In the genomic region with DNA sequence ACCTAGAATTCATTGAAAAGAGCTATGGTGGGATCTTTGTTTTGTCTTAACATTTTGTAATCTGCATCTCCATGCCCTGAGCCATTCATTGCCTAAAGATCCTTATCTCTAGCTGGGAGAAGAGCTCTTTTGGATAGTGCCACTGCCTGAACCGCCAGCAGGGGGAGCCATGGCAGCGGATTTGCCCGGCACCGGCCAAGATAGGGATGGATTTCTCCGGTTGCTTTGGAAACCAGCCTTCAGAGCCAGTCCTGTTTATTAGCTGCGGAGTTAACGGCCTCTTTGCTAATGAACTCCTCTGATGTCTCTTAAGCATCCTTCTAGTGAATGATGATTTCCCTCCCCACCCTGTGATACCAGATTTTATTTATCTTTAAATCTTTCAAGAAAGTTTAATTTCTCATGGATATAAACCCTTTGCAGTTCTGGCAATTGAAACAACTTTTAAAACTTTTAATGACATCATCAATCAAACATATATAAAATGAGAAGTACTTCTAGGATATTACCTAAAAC, we compare ENCODE assay signal across 9 cellular contexts. TPM values are rescaled to one million over a fixed set of nuclear protein-coding genes. Genes with fewer than 3 reads are reported as not detected.
DNase-seq lines count a peak whose midpoint lies in the region; ATAC-seq and TF ChIP-seq lines count a peak whose summit lies in the region.
"Had no signal": no experiment of that assay in that cellular context is flagged by ENCODE, and none has a peak within 500 bp of the region (broad histone marks: within the 10 kb centered on the region; RNA-seq: fewer than 3 reads in every experiment).

No MANE protein-coding gene starts in this region.

- H3K4me3 Mint-ChIP-seq in brain = no peak overlapping the region
- H3K4me3 Mint-ChIP-seq: T-helper 1 cell treated with Interleukin-12 subunit alpha and Interleukin-12 subunit beta and Interleukin-4 antibody, amounts not matched to agents 30 μg/mL and 1 μg/mL, for 36 hours had no signal

- peaks cover 15% of the 10 kb centered on the region for H3K4me1 Mint-ChIP-seq in brain

- peaks cover 15% of the 10 kb centered on the region for H3K27me3 Mint-ChIP-seq in brain

- peak overlapping the region in 1 of 5 experiments; percentile 50 for H3K27ac Mint-ChIP-seq in brain

- H3K36me3 Mint-ChIP-seq in brain = no peaks in the 10 kb centered on the region

- TF ChIP-seq CTCF in VCaP (conservative IDR thresholded peaks at IDR 0.05) (peak; percentile 94), brain (conservative IDR thresholded peaks at IDR 0.05) (peak; percentile 77 to 89)

- DNase-seq in Caki2 (ENCODE audit: low read depth) (peak; percentile 76), GOT3 (lab: John Stamatoyannopoulos, UW) (peak; percentile 40), NCI-H2081 treated with DMSO at 0.1 percent for 48 hours (lab: John Stamatoyannopoulos, UW) (peak; percentile 13), iPS-NIHi11 (ENCODE audit: low spot score) (peak; percentile 81)
- DNase-seq in stimulated activated CD4-positive, alpha-beta T cell treated with anti-CD3 and anti-CD28 coated beads, Interleukin-12 subunit alpha, Interleukin-12 subunit beta, amount 100 ng/mL, for 48 hours (ENCODE audit: low read depth in 2 of 3, low spot score in 1 of 3) = peak; percentile 70 to 85 (median 81)

- H3K9me3 Mint-ChIP-seq in brain = no peaks in the 10 kb centered on the region
- H3K9me3 Mint-ChIP-seq: T-helper 1 cell treated with Interleukin-12 subunit alpha and Interleukin-12 subunit beta and Interleukin-4 antibody, amounts not matched to agents 30 μg/mL and 1 μg/mL, for 36 hours had no signal

- no peak overlapping the region for H3K27ac ChIP-seq in VCaP

- no peak for ATAC-seq in HG02970 (IDR thresholded peaks at IDR 0.05; ENCODE audit: low FRiP score, unreplicated experiment)

- in situ Hi-C loops in Caki2 (cut with HindIII; ENCODE audit: low pct_unique_long_range_greater_than_20kb, low sequenced_read_pairs) = no loop called here

RNA-seq across cellular contexts. Expression of gene LYZL2, which starts 58.2 kb away (rescaled TPM):
- total RNA-seq in Caki2 (2014; rRNA removed; shearing (Covaris generic); ENCODE audit: low replicate concordance) = not detected in 2 replicates
- not detected for polyA plus RNA-seq in brain (ENCODE audit: insufficient read depth, low read depth, low replicate concordance)

Comparison
In these comparisons a context has a peak if more than half of its experiments do, and no peak if none do; other contexts are left out.
1. DNase-seq: peak in every context shown above with its lines; median percentile 81 in iPS-NIHi11; 81 in stimulated activated CD4-positive, alpha-beta T cell treated with anti-CD3 and anti-CD28 coated beads, Interleukin-12 subunit alpha, Interleukin-12 subunit beta, amount 100 ng/mL, for 48 hours; 76 in Caki2; 40 in GOT3; 13 in NCI-H2081 treated with DMSO at 0.1 percent for 48 hours.